Comparison of ENCODE assay signal across 8 cellular contexts in the genomic region with DNA sequence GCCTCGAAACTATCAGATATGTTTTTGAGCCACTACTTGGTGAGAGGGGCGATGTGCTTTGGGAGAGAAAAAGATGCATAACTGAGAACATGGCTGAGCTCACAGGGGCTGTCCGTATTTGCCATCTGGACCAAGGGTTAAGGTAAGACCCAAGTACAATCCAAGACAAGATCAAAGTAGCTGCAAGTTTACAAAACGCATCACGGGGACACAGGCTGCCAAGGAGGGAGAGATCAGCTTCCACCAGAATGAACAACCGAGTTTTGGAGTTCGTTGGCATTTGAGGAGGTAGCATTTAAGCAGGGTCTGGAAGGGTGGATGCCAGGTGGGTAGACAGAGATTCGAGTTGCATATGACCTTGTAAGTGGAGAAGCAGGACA. TPM values are rescaled to one million over a fixed set of nuclear protein-coding genes. Genes with fewer than 3 reads are reported as not detected.
DNase-seq lines count a peak whose midpoint lies in the region; ATAC-seq and TF ChIP-seq lines count a peak whose summit lies in the region.

No MANE protein-coding gene starts in this region.

- H3K36me3 Mint-ChIP-seq in activated naive CD4-positive, alpha-beta T cell treated with anti-CD3 and anti-CD28 coated beads for 36 hours (ENCODE audit: low read depth) = peaks cover 15% of the 10 kb centered on the region
- H3K36me3 Mint-ChIP-seq in brain (peaks cover 30% of the 10 kb centered on the region), memory B cell (no peaks in the 10 kb centered on the region)

- H3K27ac ChIP-seq in upper lobe of left lung = peak overlapping the region; percentile 90 to 97 (median 94)

- no peaks in the 10 kb centered on the region for H3K9me3 ChIP-seq in upper lobe of left lung

- peaks cover 56% of the 10 kb centered on the region for H3K4me1 Mint-ChIP-seq in activated naive CD4-positive, alpha-beta T cell treated with anti-CD3 and anti-CD28 coated beads for 36 hours (ENCODE audit: low read depth)
- H3K4me1 Mint-ChIP-seq in brain (peaks cover 50% of the 10 kb centered on the region), memory B cell (peaks cover 22% of the 10 kb centered on the region)

- H3K36me3 ChIP-seq in upper lobe of left lung = no peaks in the 10 kb centered on the region

- H3K27me3 ChIP-seq in upper lobe of left lung = no peaks in the 10 kb centered on the region

- no peak for DNase-seq in activated naive CD4-positive, alpha-beta T cell treated with anti-CD3 and anti-CD28 coated beads for 36 hours
- DNase-seq in activated naive CD4-positive, alpha-beta T cell treated with Interleukin-2 at 50 U/mL for 16 hours = no peak
- DNase-seq in memory B cell (ENCODE audit: low spot score in 2 of 2) = no peak
- no peak for DNase-seq in upper lobe of left lung
- DNase-seq in HUDEP-2 (lab: John Stamatoyannopoulos, UW; ENCODE audit: unreplicated experiment in 76 of 76) = no peak

- peak overlapping the region in 3 of 4 donors; percentile 64 to 82 (median 74) for H3K4me3 ChIP-seq in upper lobe of left lung

- CTCF ChIA-PET in activated naive CD4-positive, alpha-beta T cell treated with anti-CD3 and anti-CD28 coated beads for 36 hours (lab: Charles Lee) = interaction anchor here (0.8 to 13.0 kb wide), 31 partner anchors 8 to 332 kb away, joined by 3 to 245 read pairs (median 5); no protein-coding TSS in a partner anchor

- H3K4me3 Mint-ChIP-seq in activated naive CD4-positive, alpha-beta T cell treated with anti-CD3 and anti-CD28 coated beads for 36 hours = peak overlapping the region; percentile 84
- H3K4me3 Mint-ChIP-seq in brain (peak overlapping the region; percentile 83 to 95 (median 91)), memory B cell (peak overlapping the region; percentile 89)

- 66 to 68% methylated on average over 8 of the region's 8 CpGs for WGBS in upper lobe of left lung, 2 donors

- no peak for TF ChIP-seq POLR2A in upper lobe of left lung (IDR thresholded peaks at IDR 0.05)

- no peaks in the 10 kb centered on the region for H3K27me3 Mint-ChIP-seq in activated naive CD4-positive, alpha-beta T cell treated with anti-CD3 and anti-CD28 coated beads for 36 hours (ENCODE audit: low read depth)
- peaks cover 13% of the 10 kb centered on the region for H3K27me3 Mint-ChIP-seq in brain
- no peaks in the 10 kb centered on the region for H3K27me3 Mint-ChIP-seq in memory B cell

- no peak for TF ChIP-seq EP300 in upper lobe of left lung (IDR thresholded peaks at IDR 0.05)

- H3K4me1 ChIP-seq in upper lobe of left lung = peaks cover 10 to 23% (median 19%) of the 10 kb centered on the region in 4 donors

- no peak for TF ChIP-seq CTCF in brain (conservative IDR thresholded peaks at IDR 0.05)
- TF ChIP-seq CTCF in upper lobe of left lung (IDR thresholded peaks at IDR 0.05) = no peak

- H3K27ac Mint-ChIP-seq in activated naive CD4-positive, alpha-beta T cell treated with anti-CD3 and anti-CD28 coated beads for 36 hours = peak overlapping the region; percentile 89
- H3K27ac Mint-ChIP-seq in brain (peak overlapping the region; percentile 73 to 94 (median 93)), memory B cell (peak overlapping the region; percentile 12)

- intact Hi-C loops in activated naive CD4-positive, alpha-beta T cell treated with anti-CD3 and anti-CD28 coated beads for 36 hours (cut with micrococcal nuclease) = loop anchor here (1.0 to 10.0 kb wide), 6 partner anchors 11 to 643 kb away; partner anchors contain the start of gene C17orf58

- no peaks in the 10 kb centered on the region for H3K9me3 Mint-ChIP-seq in activated naive CD4-positive, alpha-beta T cell treated with anti-CD3 and anti-CD28 coated beads for 36 hours
- H3K9me3 Mint-ChIP-seq in brain = peaks cover 0 to 6% (median 0%) of the 10 kb centered on the region in 5 experiments
- no peaks in the 10 kb centered on the region for H3K9me3 Mint-ChIP-seq in memory B cell

- ATAC-seq in memory B cell (ENCODE audit: low read depth) (no peak), upper lobe of left lung (ENCODE audit: low FRiP score in 2 of 2) (no peak), HG02678 (IDR thresholded peaks at IDR 0.05; ENCODE audit: unreplicated experiment) (no peak), GM18502 (IDR thresholded peaks at IDR 0.05; ENCODE audit: poor library complexity, unreplicated experiment) (no peak)

RNA-seq across cellular contexts. Expression of gene PITPNC1, which starts 2.2 kb away (rescaled TPM):
- 10 to 100 TPM; 58.7 to 60.0 TPM for total RNA-seq in activated naive CD4-positive, alpha-beta T cell treated with anti-CD3 and anti-CD28 coated beads for 36 hours
- polyA plus RNA-seq in brain (ENCODE audit: insufficient read depth, low read depth, low replicate concordance) = 34.7 TPM
- 10 to 100 TPM in 4 of 6 donors, 1 to 10 TPM in 2; 8.5 to 23.3 (median 13.7) TPM for total RNA-seq in upper lobe of left lung

RNA-seq across cellular contexts. Expression of gene PSMD12, which starts 12.9 kb away (rescaled TPM):
- 10 to 100 TPM; 67.8 to 70.7 TPM for total RNA-seq in activated naive CD4-positive, alpha-beta T cell treated with anti-CD3 and anti-CD28 coated beads for 36 hours
- 26.2 TPM for polyA plus RNA-seq in brain (ENCODE audit: insufficient read depth, low read depth, low replicate concordance)
- 10 to 100 TPM; 11.9 to 36.9 (median 29.8) TPM for total RNA-seq in upper lobe of left lung

Comparison
In these comparisons a context has a peak if more than half of its experiments do, and no peak if none do; other contexts are left out.
1. H3K27ac Mint-ChIP-seq: peak in every context shown above with its lines; median percentile 93 in brain; 89 in activated naive CD4-positive, alpha-beta T cell treated with anti-CD3 and anti-CD28 coated beads for 36 hours; 12 in memory B cell.